ENCODE assay signal across 20 cellular contexts in genomic region chr5:56853710-56854109, GRCh38. TPM values are rescaled to one million over a fixed set of nuclear protein-coding genes. Genes with fewer than 3 reads are reported as not detected.
DNase-seq lines count a peak whose midpoint lies in the region; ATAC-seq and TF ChIP-seq lines count a peak whose summit lies in the region.
"Had no signal": no experiment of that assay in that cellular context is flagged by ENCODE, and none has a peak within 500 bp of the region (broad histone marks: within the 10 kb centered on the region; RNA-seq: fewer than 3 reads in every experiment).

No MANE protein-coding gene starts in this region.

- H3K4me1 Mint-ChIP-seq in natural killer cell = peaks cover 67 to 69% of the 10 kb centered on the region in 2 donors
- H3K4me1 Mint-ChIP-seq in natural killer cell treated with Interleukin-12 subunit alpha and Interleukin-12 subunit beta and Interleukin-15 and Interleukin-18, amount 100 ng/mL, for 72 hours (ENCODE audit: low read depth in 2 of 2) = peaks cover 42 to 50% of the 10 kb centered on the region in 2 donors
- H3K4me1 Mint-ChIP-seq in dendritic cell treated with granulocyte-macrophage colony-stimulating factor and Interleukin-4, amounts not matched to agents 40 ng/mL and 50 ng/mL, for 4 days (ENCODE audit: low read depth) = peaks cover 61% of the 10 kb centered on the region

- H3K36me3 ChIP-seq in OCI-LY3 (replicated peaks; ENCODE audit: low read depth, low read length) (peaks cover 14% of the 10 kb centered on the region), thyroid gland (no peaks in the 10 kb centered on the region), hepatocyte (replicated peaks; ENCODE audit: insufficient read depth, low read depth) (no peaks in the 10 kb centered on the region)
- H3K36me3 ChIP-seq: HAP-1 had no signal

- H3K9me3 Mint-ChIP-seq in natural killer cell = no peaks in the 10 kb centered on the region
- no peaks in the 10 kb centered on the region for H3K9me3 Mint-ChIP-seq in natural killer cell treated with Interleukin-12 subunit alpha and Interleukin-12 subunit beta and Interleukin-15 and Interleukin-18, amount 100 ng/mL, for 72 hours
- no peaks in the 10 kb centered on the region for H3K9me3 Mint-ChIP-seq in dendritic cell treated with granulocyte-macrophage colony-stimulating factor and Interleukin-4, amounts not matched to agents 40 ng/mL and 50 ng/mL, for 4 days

- DNase-seq in natural killer cell (no peak), thyroid gland (no peak), NCI-H1436 treated with DMSO at 0.1 percent for 48 hours (lab: John Stamatoyannopoulos, UW) (no peak), hepatocyte (ENCODE audit: low spot score) (no peak)
- no peak for DNase-seq in natural killer cell treated with Interleukin-12 subunit alpha and Interleukin-12 subunit beta and Interleukin-15 and Interleukin-18, amount 100 ng/mL, for 72 hours (ENCODE audit: low spot score)
- DNase-seq: activated CD4-positive, alpha-beta T cell treated with anti-CD3 and anti-CD28 coated beads, Interleukin-2, amount 50 U/mL, for 4 hours; activated effector memory CD4-positive, alpha-beta T cell treated with anti-CD3 and anti-CD28 coated beads, Interleukin-2, amount 50 U/mL, for 16 hours; dermis blood vessel endothelial cell; DMS53; left ventricle myocardium inferior; NCI-H1092; PC-3; stimulated activated CD4-positive, alpha-beta T cell treated with anti-CD3 and anti-CD28 coated beads, Interleukin-2, amount 100 ng/mL, for 48 hours; testis had no signal

- H3K27ac ChIP-seq in OCI-LY3 (ENCODE audit: low read length) = no peak overlapping the region
- H3K27ac ChIP-seq in thyroid gland = peak overlapping the region; percentile 45 to 81 (median 63)
- no peak overlapping the region for H3K27ac ChIP-seq in hepatocyte
- H3K27ac ChIP-seq: SJSA1 had no signal

- WGBS in thyroid gland, 2 donors = 69% methylated on average over 4 of the region's 4 CpGs
- 94% methylated on average over 4 of the region's 4 CpGs for WGBS in hepatocyte (ENCODE audit: low lambda C conversion rate, missing lambda C conversion rate)

- H3K4me3 Mint-ChIP-seq in natural killer cell = peak overlapping the region; percentile 4
- H3K4me3 Mint-ChIP-seq in natural killer cell treated with Interleukin-12 subunit alpha and Interleukin-12 subunit beta and Interleukin-15 and Interleukin-18, amount 100 ng/mL, for 72 hours = no peak overlapping the region
- H3K4me3 Mint-ChIP-seq in dendritic cell treated with granulocyte-macrophage colony-stimulating factor and Interleukin-4, amounts not matched to agents 40 ng/mL and 50 ng/mL, for 4 days = no peak overlapping the region

- H3K27me3 ChIP-seq in OCI-LY3 (ENCODE audit: low read depth, low read length) (no peaks in the 10 kb centered on the region), thyroid gland (no peaks in the 10 kb centered on the region), hepatocyte (no peaks in the 10 kb centered on the region)
- H3K27me3 ChIP-seq: SJSA1, testis had no signal

- H3K4me2 ChIP-seq in OCI-LY3 (ENCODE audit: low read length) (peak overlapping the region; percentile 47), hepatocyte (no peak overlapping the region)

- H3K27me3 Mint-ChIP-seq in natural killer cell (ENCODE audit: low read depth in 2 of 2) = no peaks in the 10 kb centered on the region
- H3K27me3 Mint-ChIP-seq in natural killer cell treated with Interleukin-12 subunit alpha and Interleukin-12 subunit beta and Interleukin-15 and Interleukin-18, amount 100 ng/mL, for 72 hours = no peaks in the 10 kb centered on the region
- no peaks in the 10 kb centered on the region for H3K27me3 Mint-ChIP-seq in dendritic cell treated with granulocyte-macrophage colony-stimulating factor and Interleukin-4, amounts not matched to agents 40 ng/mL and 50 ng/mL, for 4 days

- TF ChIP-seq POLR2A in thyroid gland (IDR thresholded peaks at IDR 0.05) = no peak

- peak overlapping the region; percentile 19 to 64 for H3K27ac Mint-ChIP-seq in natural killer cell
- H3K27ac Mint-ChIP-seq in natural killer cell treated with Interleukin-12 subunit alpha and Interleukin-12 subunit beta and Interleukin-15 and Interleukin-18, amount 100 ng/mL, for 72 hours = peak overlapping the region in 1 of 2 donors; percentile 38
- H3K27ac Mint-ChIP-seq in dendritic cell treated with granulocyte-macrophage colony-stimulating factor and Interleukin-4, amounts not matched to agents 40 ng/mL and 50 ng/mL, for 4 days = peak overlapping the region; percentile 48

- no peak overlapping the region for H2AFZ ChIP-seq in OCI-LY3 (ENCODE audit: low read depth, low read length)
- no peak overlapping the region for H2AFZ ChIP-seq in hepatocyte

- H3K4me1 ChIP-seq in OCI-LY3 (ENCODE audit: low read length) = peaks cover 39% of the 10 kb centered on the region
- H3K4me1 ChIP-seq in thyroid gland = peaks cover 69 to 81% of the 10 kb centered on the region in 2 donors
- peaks cover 24% of the 10 kb centered on the region for H3K4me1 ChIP-seq in hepatocyte (ENCODE audit: insufficient read depth)
- H3K4me1 ChIP-seq: HAP-1 had no signal

- H3K4me3 ChIP-seq in OCI-LY3 (ENCODE audit: low read length) (no peak overlapping the region), thyroid gland (replicated peaks in 1 of 3) (no peak overlapping the region), hepatocyte (no peak overlapping the region)
- H3K4me3 ChIP-seq: HAP-1, K562, left ventricle myocardium inferior, SJSA1, testis had no signal

- H3K9me2 ChIP-seq in hepatocyte (replicated peaks; ENCODE audit: insufficient read depth) = no peaks in the 10 kb centered on the region

- peak in 1 of 3 donors; percentile 15 for ATAC-seq in natural killer cell
- no peak for ATAC-seq in natural killer cell treated with Interleukin-12 subunit alpha and Interleukin-12 subunit beta and Interleukin-15 and Interleukin-18, amount 100 ng/mL, for 72 hours
- ATAC-seq in esophagus mucosa = no peak
- ATAC-seq: K562, PC-3 had no signal

- H3K36me3 Mint-ChIP-seq in natural killer cell = no peaks in the 10 kb centered on the region
- no peaks in the 10 kb centered on the region for H3K36me3 Mint-ChIP-seq in natural killer cell treated with Interleukin-12 subunit alpha and Interleukin-12 subunit beta and Interleukin-15 and Interleukin-18, amount 100 ng/mL, for 72 hours
- H3K36me3 Mint-ChIP-seq in dendritic cell treated with granulocyte-macrophage colony-stimulating factor and Interleukin-4, amounts not matched to agents 40 ng/mL and 50 ng/mL, for 4 days (ENCODE audit: low read depth) = peaks cover 17% of the 10 kb centered on the region

- H3K79me2 ChIP-seq in OCI-LY3 (ENCODE audit: low read length) (peaks cover 99% of the 10 kb centered on the region), hepatocyte (peaks cover 100% of the 10 kb centered on the region)

- H3K9ac ChIP-seq in OCI-LY3 (ENCODE audit: low read length) = no peak overlapping the region

- H4K20me1 ChIP-seq in OCI-LY3 (ENCODE audit: insufficient read depth, low read length) (peaks cover 88% of the 10 kb centered on the region), hepatocyte (ENCODE audit: insufficient read depth, poor library complexity, severe bottlenecking) (peaks cover 26% of the 10 kb centered on the region)

- TF ChIP-seq CTCF in natural killer cell (IDR thresholded peaks at IDR 0.05) (no peak), OCI-LY3 (IDR thresholded peaks at IDR 0.05; ENCODE audit: low read depth, low read length) (no peak), thyroid gland (IDR thresholded peaks at IDR 0.05) (no peak), hepatocyte (IDR thresholded peaks at IDR 0.05; ENCODE audit: poor library complexity) (no peak)

- H3K9me3 ChIP-seq in OCI-LY3 (ENCODE audit: insufficient read depth, low read length) (no peaks in the 10 kb centered on the region), thyroid gland (no peaks in the 10 kb centered on the region), hepatocyte (ENCODE audit: low read depth) (no peaks in the 10 kb centered on the region)
- H3K9me3 ChIP-seq: HAP-1, left ventricle myocardium inferior, SJSA1, testis had no signal

- intact Hi-C loops in natural killer cell (cut with micrococcal nuclease) (no loop called here), thyroid gland (cut with DNase I) (no loop called here)
- intact Hi-C loops in dendritic cell treated with granulocyte-macrophage colony-stimulating factor and Interleukin-4, amounts not matched to agents 40 ng/mL and 50 ng/mL, for 4 days (cut with micrococcal nuclease) = no loop called here

RNA-seq across cellular contexts. Expression of gene MAP3K1, which starts 38.4 kb away (rescaled TPM):
- total RNA-seq in natural killer cell = 10 to 100 TPM; 27.8 to 35.7 (median 35.5) TPM
- 10 to 100 TPM; 11.1 to 16.3 TPM for total RNA-seq in natural killer cell treated with Interleukin-12 subunit alpha and Interleukin-12 subunit beta and Interleukin-15 and Interleukin-18, amount 100 ng/mL, for 72 hours
- total RNA-seq in thyroid gland = 100 to 1,000 TPM in 1 of 4 donors, 10 to 100 TPM in 3; 56.9 to 113 (median 66.4) TPM
- 15.5 TPM for total RNA-seq in esophagus mucosa
- 36.0 and 38.2 TPM in 2 replicates for total RNA-seq in hepatocyte
- polyA plus RNA-seq in hepatocyte = 11.2 and 12.0 TPM in 2 replicates

RNA-seq across cellular contexts. Expression of gene SETD9, which starts 55.7 kb away (rescaled TPM):
- total RNA-seq in natural killer cell (1 to 10 TPM; 5.6 to 8.6 (median 6.0) TPM), thyroid gland (10 to 100 TPM; 11.2 to 20.3 (median 14.3) TPM), esophagus mucosa (7.8 TPM), hepatocyte (21.8 and 24.7 TPM in 2 replicates)
- 10 to 100 TPM in 1 of 2 donors, 1 to 10 TPM in 1; 4.5 to 12.1 TPM for total RNA-seq in natural killer cell treated with Interleukin-12 subunit alpha and Interleukin-12 subunit beta and Interleukin-15 and Interleukin-18, amount 100 ng/mL, for 72 hours
- polyA plus RNA-seq in hepatocyte = 17.1 and 22.6 TPM in 2 replicates

Comparison
In these comparisons a context has a peak if more than half of its experiments do, and no peak if none do; other contexts are left out.
1. H3K27ac ChIP-seq: peak in thyroid gland (3 of 3); none in OCI-LY3 (single experiment) and hepatocyte (single experiment).